In genomic region chr7:150898475-150899011, GRCh38 we compare ENCODE assay signal across 8 cellular contexts.
A peak's percentile ranks its signal among the peaks of the same experiment; 100 is the strongest.
DNase-seq lines count a peak whose midpoint lies in the region; ATAC-seq and TF ChIP-seq lines count a peak whose summit lies in the region.

No MANE protein-coding gene starts in this region.

- H3K27ac ChIP-seq in HEK293 (ENCODE audit: extremely low read depth, low read depth, low read length) (no peak overlapping the region), caudate nucleus (ENCODE audit: low read depth, low read length) (no peak overlapping the region)

- peak; percentile 85 for TF ChIP-seq CTCF in HEK293 (tag by site-specific recombination; IDR thresholded peaks at IDR 0.05)

- POLR2A ChIA-PET in HEK293 (lab: Yijun Ruan, JAX) = interaction anchor here (0.8 kb wide), 1 partner anchor 82 kb away, joined by 3 read pairs; no protein-coding TSS in a partner anchor

- peak; percentile 43 for DNase-seq in GDM1 (lab: John Stamatoyannopoulos, UW)
- peak; percentile 63 for DNase-seq in NCI-H2081 treated with DMSO at 0.1 percent for 48 hours (lab: John Stamatoyannopoulos, UW)
- DNase-seq in caudate nucleus (lab: John Stamatoyannopoulos, UW) = peak in 57 of 61 donors; percentile 26 to 82 (median 55)
- peak; percentile 23 for DNase-seq in kidney glomerular epithelial cell (lab: John Stamatoyannopoulos, UW)
- DNase-seq in stimulated activated CD4-positive, alpha-beta T cell treated with anti-CD3 and anti-CD28 coated beads, Interleukin-2, amount 100 ng/mL, for 48 hours = peak; percentile 80 to 81

- no peaks in the 10 kb centered on the region for H3K9me3 ChIP-seq in HEK293 (ENCODE audit: control insufficient read depth, insufficient read depth, low read depth, low read length)

- H3K36me3 ChIP-seq in HEK293 (ENCODE audit: control insufficient read depth in 2 of 2, insufficient read depth in 1 of 2, low read length in 2 of 2) = no peaks in the 10 kb centered on the region

- CTCF ChIA-PET in HEK293 (lab: Yijun Ruan, JAX) = interaction anchor here (0.6 to 3.0 kb wide), 43 partner anchors 8 to 575 kb away, joined by 3 to 41 read pairs (median 4); partner anchors contain the start of genes ACTR3C and NOS3

- H3K4me1 ChIP-seq in HEK293 (ENCODE audit: control insufficient read depth, insufficient read depth, low read length) = no peaks in the 10 kb centered on the region

- ATAC-seq in activated CD4-positive, CD25-positive, alpha-beta regulatory T cell treated with anti-CD3 and anti-CD28 coated beads, Interleukin-2, amount 50 U/mL, for 24 hours = peak; percentile 61 to 74
- no peak for ATAC-seq in HG02763 (IDR thresholded peaks at IDR 0.05; ENCODE audit: unreplicated experiment)

- H3K4me3 ChIP-seq in HEK293 (ENCODE audit: low read depth, low read length) = no peak overlapping the region

TF ChIP-seq in HEK293, 187 proteins besides CTCF, POLR2A, EP300 and RAD21:
- TF ChIP-seq ZNF341 (tag by site-specific recombination; IDR thresholded peaks at IDR 0.05; ENCODE audit: low read depth) = no peak
- TF ChIP-seq HOXD13 (CRISPR knock-in tag; IDR thresholded peaks at IDR 0.05; ENCODE audit: borderline replicate concordance) = no peak
- peak; percentile 39; the same call in 1 of the 2 replicates for TF ChIP-seq YY2 (tag by site-specific recombination; IDR thresholded peaks at IDR 0.05)
- TF ChIP-seq ZSCAN4 (tag by site-specific recombination; IDR thresholded peaks at IDR 0.05) = 0 out of 2 replicates have a peak, but pooled peaks have one; percentile 11
- no peak for TF ChIP-seq ZBTB20 (tag by site-specific recombination; IDR thresholded peaks at IDR 0.05)
- TF ChIP-seq ZNF37A (tag by site-specific recombination; IDR thresholded peaks at IDR 0.05) = no peak
- peak; percentile 62; the same call in 1 of the 2 replicates for TF ChIP-seq ZBTB17 (tag by site-specific recombination; IDR thresholded peaks at IDR 0.05)
- TF ChIP-seq ZNF660 (tag by site-specific recombination; IDR thresholded peaks at IDR 0.05) = 0 out of 2 replicates have a peak, but pooled peaks have one; percentile 41
- TF ChIP-seq SCRT1 (tag by site-specific recombination; IDR thresholded peaks at IDR 0.05; ENCODE audit: borderline replicate concordance) = no peak
- peak; percentile 76 for TF ChIP-seq ZNF654 (tag by site-specific recombination; IDR thresholded peaks at IDR 0.05; ENCODE audit: low read depth)
- no peak for TF ChIP-seq ZNF76 (tag by site-specific recombination; IDR thresholded peaks at IDR 0.05; ENCODE audit: borderline replicate concordance, low read depth)
- no peak for TF ChIP-seq MZF1 (tag by site-specific recombination; IDR thresholded peaks at IDR 0.05; ENCODE audit: borderline replicate concordance)
- TF ChIP-seq GFI1B (tag by site-specific recombination; IDR thresholded peaks at IDR 0.05) = no peak
- peak; percentile 39 for TF ChIP-seq ZBTB26 (tag by site-specific recombination; optimal IDR thresholded peaks at IDR 0.05)
- TF ChIP-seq ZEB2 (tag by site-specific recombination; IDR thresholded peaks at IDR 0.05) = 0 out of 2 replicates have a peak, but pooled peaks have one; percentile 34
- peak; percentile 76 for TF ChIP-seq ZIC2 (tag by site-specific recombination; IDR thresholded peaks at IDR 0.05)
- TF ChIP-seq ZNF416 (tag by site-specific recombination; IDR thresholded peaks at IDR 0.05) = no peak
- no peak for TF ChIP-seq ZNF580 (tag by site-specific recombination; IDR thresholded peaks at IDR 0.05)
- no peak for TF ChIP-seq SP3 (tag by site-specific recombination; IDR thresholded peaks at IDR 0.05)
- no peak for TF ChIP-seq ZNF776 (tag by site-specific recombination; IDR thresholded peaks at IDR 0.05; ENCODE audit: borderline replicate concordance)
- no peak for TF ChIP-seq ZNF239 (tag by site-specific recombination; IDR thresholded peaks at IDR 0.05)
- peak; percentile 72; the same call in 1 of the 2 replicates for TF ChIP-seq ZSCAN30 (tag by site-specific recombination; IDR thresholded peaks at IDR 0.05)
- 0 out of 2 replicates have a peak, but pooled peaks have one; percentile 18 for TF ChIP-seq ZFP37 (tag by site-specific recombination; IDR thresholded peaks at IDR 0.05)
- peak; percentile 37; the same call in 1 of the 2 replicates for TF ChIP-seq IKZF3 (tag by site-specific recombination; IDR thresholded peaks at IDR 0.05)
- TF ChIP-seq ZNF394 (tag by site-specific recombination; IDR thresholded peaks at IDR 0.05; ENCODE audit: borderline replicate concordance) = 0 out of 2 replicates have a peak, but pooled peaks have one; percentile 21

Comparison
In these comparisons a context has a peak if more than half of its experiments do, and no peak if none do; other contexts are left out.
1. DNase-seq: peak in every context shown above with its lines; median percentile 80 in stimulated activated CD4-positive, alpha-beta T cell treated with anti-CD3 and anti-CD28 coated beads, Interleukin-2, amount 100 ng/mL, for 48 hours; 63 in NCI-H2081 treated with DMSO at 0.1 percent for 48 hours; 55 in caudate nucleus; 43 in GDM1; 23 in kidney glomerular epithelial cell.